Comparison of ENCODE assay signal across 1 cellular context in the genomic region with DNA sequence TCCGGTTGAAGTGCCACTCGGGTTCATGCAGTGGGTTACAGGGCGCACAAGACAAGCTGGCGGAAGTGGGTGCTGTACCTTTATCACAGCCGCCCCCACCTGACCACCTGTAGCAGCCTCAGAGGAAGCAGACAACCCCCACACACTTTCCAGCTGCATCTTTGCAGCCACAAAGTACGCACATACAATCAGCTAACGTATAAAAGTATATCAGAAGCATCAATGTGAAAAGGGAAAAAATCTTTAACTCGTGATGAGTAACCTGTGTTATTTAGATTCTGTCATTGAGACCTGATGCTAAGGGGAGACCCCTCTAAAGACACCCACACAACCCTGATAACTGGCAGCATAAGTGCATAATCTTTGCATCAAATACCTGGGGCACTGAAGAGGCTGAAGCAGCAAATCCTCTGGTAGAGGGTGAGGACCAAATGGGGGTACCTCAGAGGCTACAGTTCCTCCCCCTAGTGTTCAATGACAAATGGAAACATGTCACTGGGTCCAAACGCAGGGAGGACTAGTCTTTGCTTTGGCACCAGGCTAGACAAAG.
A peak's percentile ranks its signal among the peaks of the same experiment; 100 is the strongest.
TF ChIP-seq lines count a peak whose summit lies in the region.

No MANE protein-coding gene starts in this region.

TF ChIP-seq in GM12878, 131 proteins besides CTCF, POLR2A, EP300 and RAD21 (continued from another document):
- no peak for TF ChIP-seq PRDM15 (CRISPR knock-in tag; IDR thresholded peaks at IDR 0.05)
- no peak for TF ChIP-seq HDAC2 (IDR thresholded peaks at IDR 0.05)
- TF ChIP-seq MEF2B (IDR thresholded peaks at IDR 0.05; ENCODE audit: partially characterized antibody, poor library complexity, severe bottlenecking): peak; percentile 15
- TF ChIP-seq, protein P1, sequence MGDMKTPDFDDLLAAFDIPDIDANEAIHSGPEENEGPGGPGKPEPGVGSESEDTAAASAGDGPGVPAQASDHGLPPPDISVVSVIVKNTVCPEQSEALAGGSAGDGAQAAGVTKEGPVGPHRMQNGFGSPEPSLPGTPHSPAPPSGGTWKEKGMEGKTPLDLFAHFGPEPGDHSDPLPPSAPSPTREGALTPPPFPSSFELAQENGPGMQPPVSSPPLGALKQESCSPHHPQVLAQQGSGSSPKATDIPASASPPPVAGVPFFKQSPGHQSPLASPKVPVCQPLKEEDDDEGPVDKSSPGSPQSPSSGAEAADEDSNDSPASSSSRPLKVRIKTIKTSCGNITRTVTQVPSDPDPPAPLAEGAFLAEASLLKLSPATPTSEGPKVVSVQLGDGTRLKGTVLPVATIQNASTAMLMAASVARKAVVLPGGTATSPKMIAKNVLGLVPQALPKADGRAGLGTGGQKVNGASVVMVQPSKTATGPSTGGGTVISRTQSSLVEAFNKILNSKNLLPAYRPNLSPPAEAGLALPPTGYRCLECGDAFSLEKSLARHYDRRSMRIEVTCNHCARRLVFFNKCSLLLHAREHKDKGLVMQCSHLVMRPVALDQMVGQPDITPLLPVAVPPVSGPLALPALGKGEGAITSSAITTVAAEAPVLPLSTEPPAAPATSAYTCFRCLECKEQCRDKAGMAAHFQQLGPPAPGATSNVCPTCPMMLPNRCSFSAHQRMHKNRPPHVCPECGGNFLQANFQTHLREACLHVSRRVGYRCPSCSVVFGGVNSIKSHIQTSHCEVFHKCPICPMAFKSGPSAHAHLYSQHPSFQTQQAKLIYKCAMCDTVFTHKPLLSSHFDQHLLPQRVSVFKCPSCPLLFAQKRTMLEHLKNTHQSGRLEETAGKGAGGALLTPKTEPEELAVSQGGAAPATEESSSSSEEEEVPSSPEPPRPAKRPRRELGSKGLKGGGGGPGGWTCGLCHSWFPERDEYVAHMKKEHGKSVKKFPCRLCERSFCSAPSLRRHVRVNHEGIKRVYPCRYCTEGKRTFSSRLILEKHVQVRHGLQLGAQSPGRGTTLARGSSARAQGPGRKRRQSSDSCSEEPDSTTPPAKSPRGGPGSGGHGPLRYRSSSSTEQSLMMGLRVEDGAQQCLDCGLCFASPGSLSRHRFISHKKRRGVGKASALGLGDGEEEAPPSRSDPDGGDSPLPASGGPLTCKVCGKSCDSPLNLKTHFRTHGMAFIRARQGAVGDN (IDR thresholded peaks at IDR 0.05): no peak
